Comparison of ENCODE assay signal across 1 cellular context in the genomic region with DNA sequence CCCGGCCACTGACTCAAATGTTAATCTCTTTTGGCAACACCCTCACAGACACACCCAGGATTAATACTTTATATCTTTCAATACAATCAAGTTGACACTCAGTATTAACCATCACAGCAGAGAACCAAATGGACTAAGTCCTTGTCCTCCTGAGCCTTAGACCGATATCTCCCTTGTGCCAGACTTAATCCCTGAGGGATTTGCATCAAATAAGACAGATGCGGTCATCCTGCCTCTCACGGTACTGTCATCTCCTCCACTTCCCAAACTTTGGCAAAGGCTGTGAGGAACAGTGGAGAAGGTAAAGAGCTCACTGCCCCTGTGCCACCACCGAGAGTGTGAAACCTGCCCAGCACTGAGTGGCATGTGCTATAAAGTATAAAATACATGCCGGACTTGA.
TF ChIP-seq lines count a peak whose summit lies in the region.

No MANE protein-coding gene starts in this region.

TF ChIP-seq in HepG2, 621 proteins besides CTCF, POLR2A, EP300 and RAD21:
- TF ChIP-seq, protein P1, sequence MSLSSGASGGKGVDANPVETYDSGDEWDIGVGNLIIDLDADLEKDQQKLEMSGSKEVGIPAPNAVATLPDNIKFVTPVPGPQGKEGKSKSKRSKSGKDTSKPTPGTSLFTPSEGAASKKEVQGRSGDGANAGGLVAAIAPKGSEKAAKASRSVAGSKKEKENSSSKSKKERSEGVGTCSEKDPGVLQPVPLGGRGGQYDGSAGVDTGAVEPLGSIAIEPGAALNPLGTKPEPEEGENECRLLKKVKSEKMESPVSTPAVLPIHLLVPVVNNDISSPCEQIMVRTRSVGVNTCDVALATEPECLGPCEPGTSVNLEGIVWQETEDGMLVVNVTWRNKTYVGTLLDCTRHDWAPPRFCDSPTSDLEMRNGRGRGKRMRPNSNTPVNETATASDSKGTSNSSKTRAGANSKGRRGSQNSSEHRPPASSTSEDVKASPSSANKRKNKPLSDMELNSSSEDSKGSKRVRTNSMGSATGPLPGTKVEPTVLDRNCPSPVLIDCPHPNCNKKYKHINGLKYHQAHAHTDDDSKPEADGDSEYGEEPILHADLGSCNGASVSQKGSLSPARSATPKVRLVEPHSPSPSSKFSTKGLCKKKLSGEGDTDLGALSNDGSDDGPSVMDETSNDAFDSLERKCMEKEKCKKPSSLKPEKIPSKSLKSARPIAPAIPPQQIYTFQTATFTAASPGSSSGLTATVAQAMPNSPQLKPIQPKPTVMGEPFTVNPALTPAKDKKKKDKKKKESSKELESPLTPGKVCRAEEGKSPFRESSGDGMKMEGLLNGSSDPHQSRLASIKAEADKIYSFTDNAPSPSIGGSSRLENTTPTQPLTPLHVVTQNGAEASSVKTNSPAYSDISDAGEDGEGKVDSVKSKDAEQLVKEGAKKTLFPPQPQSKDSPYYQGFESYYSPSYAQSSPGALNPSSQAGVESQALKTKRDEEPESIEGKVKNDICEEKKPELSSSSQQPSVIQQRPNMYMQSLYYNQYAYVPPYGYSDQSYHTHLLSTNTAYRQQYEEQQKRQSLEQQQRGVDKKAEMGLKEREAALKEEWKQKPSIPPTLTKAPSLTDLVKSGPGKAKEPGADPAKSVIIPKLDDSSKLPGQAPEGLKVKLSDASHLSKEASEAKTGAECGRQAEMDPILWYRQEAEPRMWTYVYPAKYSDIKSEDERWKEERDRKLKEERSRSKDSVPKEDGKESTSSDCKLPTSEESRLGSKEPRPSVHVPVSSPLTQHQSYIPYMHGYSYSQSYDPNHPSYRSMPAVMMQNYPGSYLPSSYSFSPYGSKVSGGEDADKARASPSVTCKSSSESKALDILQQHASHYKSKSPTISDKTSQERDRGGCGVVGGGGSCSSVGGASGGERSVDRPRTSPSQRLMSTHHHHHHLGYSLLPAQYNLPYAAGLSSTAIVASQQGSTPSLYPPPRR (CRISPR knock-in tag; IDR thresholded peaks at IDR 0.05; ENCODE audit: borderline replicate concordance): no peak
- no peak for TF ChIP-seq HMG20A (CRISPR knock-in tag; IDR thresholded peaks at IDR 0.05; ENCODE audit: borderline replicate concordance)
- TF ChIP-seq SMAD9 (CRISPR knock-in tag; IDR thresholded peaks at IDR 0.05): no peak
- TF ChIP-seq FOSL2 (CRISPR knock-in tag; IDR thresholded peaks at IDR 0.05): no peak
- no peak for TF ChIP-seq XRCC5 (optimal IDR thresholded peaks at IDR 0.05; ENCODE audit: low read length)
- no peak for TF ChIP-seq ETV6 (CRISPR knock-in tag; conservative IDR thresholded peaks at IDR 0.05)
